ENCODE assay signal across 23 cellular contexts in genomic region chr3:64133272-64133671, GRCh38.
"Had no signal": no experiment of that assay in that cellular context is flagged by ENCODE, and none has a peak within 500 bp of the region (broad histone marks: within the 10 kb centered on the region; RNA-seq: fewer than 3 reads in every experiment).

No MANE protein-coding gene starts in this region.

- H3K36me3 ChIP-seq: left ventricle myocardium inferior, right atrium auricular region, transverse colon had no signal

- ATAC-seq: activated T-cell treated with anti-CD3 and anti-CD28 coated beads, Interleukin-2, amount 50 U/mL, for 4 hours; effector memory CD8-positive, alpha-beta T cell; foreskin keratinocyte had no signal

- H3K4me3 Mint-ChIP-seq: activated naive CD4-positive, alpha-beta T cell treated with anti-CD3 and anti-CD28 coated beads for 36 hours; activated T-cell treated with anti-CD3 and anti-CD28 coated beads, Interleukin-2, amount 50 U/mL, for 4 hours; brain; effector memory CD8-positive, alpha-beta T cell; nephron progenitor cell; stimulated activated naive CD8-positive, alpha-beta T cell treated with anti-CD3 and anti-CD28 coated beads, Interleukin-15, Interleukin-2, amounts not matched to agents 100 ng/mL and 50 ng/mL, for 24 hours had no signal

- H3K9me3 ChIP-seq: left ventricle myocardium inferior, right atrium auricular region, suprapubic skin, transverse colon had no signal

- DNase-seq: activated CD4-positive, alpha-beta T cell treated with anti-CD3 and anti-CD28 coated beads, Interleukin-2, amount 50 U/mL, for 1 hour; activated CD4-positive, CD25-positive, alpha-beta regulatory T cell treated with anti-CD3 and anti-CD28 coated beads, Interleukin-2, amount 50 U/mL, for 72 hours; activated CD8-positive, alpha-beta memory T cell treated with anti-CD3 and anti-CD28 coated beads, Interleukin-2, amount 50 U/mL, for 4 hours; activated naive CD4-positive, alpha-beta T cell treated with anti-CD3 and anti-CD28 coated beads for 36 hours; activated T-cell treated with anti-CD3 and anti-CD28 coated beads, Interleukin-2, amount 50 U/mL, for 4 hours; anterior cingulate cortex; caudate nucleus; effector memory CD8-positive, alpha-beta T cell; foreskin keratinocyte; glutamatergic neuron; hypothalamus; kidney; left ventricle myocardium inferior; mammary epithelial cell; nephron progenitor cell; occipital lobe; stimulated activated CD4-positive, alpha-beta T cell treated with anti-CD3 and anti-CD28 coated beads, Interleukin-2, amount 100 ng/mL, for 48 hours; transverse colon had no signal

- H3K27ac Mint-ChIP-seq: activated naive CD4-positive, alpha-beta T cell treated with anti-CD3 and anti-CD28 coated beads for 36 hours; effector memory CD8-positive, alpha-beta T cell; stimulated activated naive CD8-positive, alpha-beta T cell treated with anti-CD3 and anti-CD28 coated beads, Interleukin-15, Interleukin-2, amounts not matched to agents 100 ng/mL and 50 ng/mL, for 24 hours had no signal

- H3K27me3 ChIP-seq: foreskin keratinocyte, right atrium auricular region, suprapubic skin, transverse colon had no signal

- H3K27ac ChIP-seq: epithelial cell of prostate, foreskin keratinocyte, left ventricle myocardium inferior, right atrium auricular region, suprapubic skin had no signal

- H3K9me3 Mint-ChIP-seq: activated naive CD4-positive, alpha-beta T cell treated with anti-CD3 and anti-CD28 coated beads for 36 hours; activated T-cell treated with anti-CD3 and anti-CD28 coated beads, Interleukin-2, amount 50 U/mL, for 4 hours; brain; effector memory CD8-positive, alpha-beta T cell; nephron progenitor cell; stimulated activated naive CD8-positive, alpha-beta T cell treated with anti-CD3 and anti-CD28 coated beads, Interleukin-15, Interleukin-2, amounts not matched to agents 100 ng/mL and 50 ng/mL, for 24 hours had no signal

- H3K27me3 Mint-ChIP-seq: stimulated activated naive CD8-positive, alpha-beta T cell treated with anti-CD3 and anti-CD28 coated beads, Interleukin-15, Interleukin-2, amounts not matched to agents 100 ng/mL and 50 ng/mL, for 24 hours had no signal

- H3K4me3 ChIP-seq: left ventricle myocardium inferior, right atrium auricular region, suprapubic skin, transverse colon had no signal
